Comparison of ENCODE assay signal across 19 cellular contexts in genomic region chr7:105911961-105912575, GRCh38. TPM values are rescaled to one million over a fixed set of nuclear protein-coding genes. Genes with fewer than 3 reads are reported as not detected.
DNase-seq lines count a peak whose midpoint lies in the region; FAIRE-seq and TF ChIP-seq lines count a peak whose summit lies in the region.
"Had no signal": no experiment of that assay in that cellular context is flagged by ENCODE, and none has a peak within 500 bp of the region (broad histone marks: within the 10 kb centered on the region; RNA-seq: fewer than 3 reads in every experiment).

No MANE protein-coding gene starts in this region.

- H3K27me3 ChIP-seq in fibroblast of lung (ENCODE audit: control insufficient read depth, insufficient read depth, low read length) = no peaks in the 10 kb centered on the region
- H3K27me3 ChIP-seq: BLaER1 treated with 17β-estradiol and CSF1 and Interleukin-3, amounts not matched to agents 10 nM and 100 nM had no signal

- peaks cover 4% of the 10 kb centered on the region for H3K36me3 ChIP-seq in fibroblast of lung (ENCODE audit: control insufficient read depth, insufficient read depth, low read length)
- H3K36me3 ChIP-seq: BLaER1 treated with 17β-estradiol and CSF1 and Interleukin-3, amounts not matched to agents 10 nM and 100 nM had no signal

- TF ChIP-seq POLR2A in GM12891 (IDR thresholded peaks at IDR 0.05; ENCODE audit: low read depth, low read length) = no peak

- DNase-seq in AG20443 (ENCODE audit: low spot score) (peak; percentile 50), HT1080 (ENCODE audit: low read depth) (peak; percentile 39), fibroblast of lung (ENCODE audit: low read depth in 2 of 2) (peak; percentile 5 to 34), skeletal muscle cell (ENCODE audit: low read depth) (peak; percentile 28), ACHN (no peak), GM12891 (ENCODE audit: insufficient read length, low spot score) (no peak), NCI-H1417 treated with DMSO at 0.1 percent for 48 hours (lab: John Stamatoyannopoulos, UW) (no peak)
- DNase-seq: Calu3; CD8-positive, alpha-beta T cell; NCI-H1436; NCI-H2029; NCI-H345; NCI-H524 treated with DMSO at 0.1 percent for 48 hours; PC-3; SIG-M5 had no signal

- peaks cover 3% of the 10 kb centered on the region for H3K4me1 ChIP-seq in fibroblast of lung (ENCODE audit: control insufficient read depth, extremely low read depth, insufficient read depth, low read length)
- H3K4me1 ChIP-seq: BLaER1 treated with 17β-estradiol and CSF1 and Interleukin-3, amounts not matched to agents 10 nM and 100 nM had no signal

- H3K27ac ChIP-seq in fibroblast of lung (ENCODE audit: insufficient read depth, low read length) = no peak overlapping the region
- H3K27ac ChIP-seq: BLaER1 treated with 17β-estradiol and CSF1 and Interleukin-3, amounts not matched to agents 10 nM and 100 nM; KMS-11; RWPE1 had no signal

- no peak overlapping the region for H3K4me3 ChIP-seq in fibroblast of lung (replicated peaks in 1 of 4; ENCODE audit: control extremely low read depth in 1 of 4, insufficient read depth in 1 of 4, low read depth in 3 of 4, low read length in 4 of 4)
- no peak overlapping the region for H3K4me3 ChIP-seq in skeletal muscle cell (ENCODE audit: low read depth, low read length)
- H3K4me3 ChIP-seq: BLaER1 treated with 17β-estradiol and CSF1 and Interleukin-3, amounts not matched to agents 10 nM and 100 nM had no signal

- no peaks in the 10 kb centered on the region for H4K20me1 ChIP-seq in fibroblast of lung (ENCODE audit: control insufficient read depth, extremely low read depth, insufficient read depth, low read length)
- H4K20me1 ChIP-seq: BLaER1 treated with 17β-estradiol and CSF1 and Interleukin-3, amounts not matched to agents 10 nM and 100 nM had no signal

- no peak overlapping the region for H3K9ac ChIP-seq in fibroblast of lung (ENCODE audit: insufficient read depth, low read length)
- H3K9ac ChIP-seq: BLaER1 treated with 17β-estradiol and CSF1 and Interleukin-3, amounts not matched to agents 10 nM and 100 nM; KMS-11 had no signal

- H3K4me2 ChIP-seq in fibroblast of lung (ENCODE audit: extremely low read depth, insufficient read depth, low read length) = no peak overlapping the region
- H3K4me2 ChIP-seq: BLaER1 treated with 17β-estradiol and CSF1 and Interleukin-3, amounts not matched to agents 10 nM and 100 nM; KMS-11 had no signal

- TF ChIP-seq CTCF in fibroblast of lung (conservative IDR thresholded peaks at IDR 0.05 in 1 of 2, IDR thresholded peaks at IDR 0.05 in 1 of 2; ENCODE audit: low read depth in 1 of 2, low read length in 2 of 2) = no peak

- no peak for FAIRE-seq in GM12891 (lab: Jason Lieb, UNC)
- FAIRE-seq: GM19239 had no signal

- H2AFZ ChIP-seq in fibroblast of lung (ENCODE audit: low read length) = no peak overlapping the region

- H3K9me3 ChIP-seq in fibroblast of lung (ENCODE audit: control insufficient read depth, insufficient read depth, low read depth, low read length) = no peaks in the 10 kb centered on the region

- in situ Hi-C loops in ACHN (cut with HindIII; ENCODE audit: low pct_ligation_motif_present, low pct_unique_long_range_greater_than_20kb, low sequenced_read_pairs) = no loop called here

- no peaks in the 10 kb centered on the region for H3K79me2 ChIP-seq in fibroblast of lung (ENCODE audit: control insufficient read depth, insufficient read depth, low read length)

TF ChIP-seq in GM12891, 5 proteins besides CTCF, POLR2A, EP300 and RAD21:
- no peak for TF ChIP-seq PAX5 (IDR thresholded peaks at IDR 0.05; ENCODE audit: insufficient read depth, low read length, severe bottlenecking)
TF ChIP-seq in GM12891: peak in this region for 0.

RNA-seq across cellular contexts. Expression of gene ATXN7L1, which starts 35.7 kb away (rescaled TPM):
- total RNA-seq in HT1080 (2014; rRNA removed; shearing (Covaris generic)) = 3.3 and 4.6 TPM in 2 replicates
- polyA plus RNA-seq in HT1080 (2015; cell fraction: cytosol; rRNA removed) = 4.3 TPM in 2 replicates
- polyA plus RNA-seq in HT1080 (2015; cell fraction: nucleus; rRNA removed) = 6.2 and 9.0 TPM in 2 replicates
- total RNA-seq in fibroblast of lung = 5.1 and 9.4 TPM in 2 replicates
- polyA plus RNA-seq in fibroblast of lung = 5.1 and 6.0 TPM in 2 replicates
- polyA plus RNA-seq in fibroblast of lung (2012) = 7.5 and 8.2 TPM in 2 replicates
- 1.7 and 4.2 TPM in 2 replicates for polyA minus RNA-seq in fibroblast of lung (ENCODE audit: low replicate concordance)
- 0.04 TPM for polyA plus RNA-seq in GM12891 (2012; ENCODE audit: low read depth, missing spikeins)

RNA-seq across cellular contexts. Expression of gene CDHR3, which starts 51.0 kb away (rescaled TPM):
- total RNA-seq in HT1080 (2014; rRNA removed; shearing (Covaris generic)) = 5.0 and 5.4 TPM in 2 replicates
- polyA plus RNA-seq in HT1080 (2015; cell fraction: cytosol; rRNA removed) = 1.1 and 2.3 TPM in 2 replicates
- 3.4 and 4.7 TPM in 2 replicates for polyA plus RNA-seq in HT1080 (2015; cell fraction: nucleus; rRNA removed)
- total RNA-seq in fibroblast of lung = 4.9 and 9.4 TPM in 2 replicates
- polyA plus RNA-seq in fibroblast of lung = 3.2 and 5.1 TPM in 2 replicates
- polyA plus RNA-seq in fibroblast of lung (2012) = 3.9 and 8.3 TPM in 2 replicates
- 1.2 and 1.9 TPM in 2 replicates for polyA minus RNA-seq in fibroblast of lung (ENCODE audit: low replicate concordance)
- polyA plus RNA-seq in GM12891 (2012; ENCODE audit: low read depth, missing spikeins) = not detected

Comparison
In these comparisons a context has a peak if more than half of its experiments do, and no peak if none do; other contexts are left out.
1. DNase-seq: peak in AG20443 (single experiment), HT1080 (single experiment), fibroblast of lung (2 of 2) and skeletal muscle cell (single experiment); none in ACHN (single experiment), GM12891 (single experiment) and NCI-H1417 treated with DMSO at 0.1 percent for 48 hours (single experiment).